In the genomic region with DNA sequence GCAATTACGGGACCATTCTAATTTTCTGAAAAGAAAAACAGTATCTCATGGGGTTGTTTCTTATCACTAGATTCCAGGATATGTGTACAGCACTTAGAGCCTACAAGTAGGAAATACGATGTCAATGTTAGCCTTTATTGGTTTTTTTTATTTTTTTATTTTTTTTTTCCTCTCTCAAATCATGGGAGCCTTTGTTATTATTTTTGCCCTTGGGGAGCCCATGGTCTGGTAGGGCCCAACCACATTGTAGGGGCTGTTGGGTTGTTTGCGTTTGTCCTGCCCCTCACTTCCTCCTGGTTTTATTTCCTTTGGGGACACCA, we compare ENCODE assay signal across 10 cellular contexts. TPM values are rescaled to one million over a fixed set of nuclear protein-coding genes. Genes with fewer than 3 reads are reported as not detected.
DNase-seq lines count a peak whose midpoint lies in the region; ATAC-seq and TF ChIP-seq lines count a peak whose summit lies in the region.
"Had no signal": no experiment of that assay in that cellular context is flagged by ENCODE, and none has a peak within 500 bp of the region (broad histone marks: within the 10 kb centered on the region; RNA-seq: fewer than 3 reads in every experiment).

No MANE protein-coding gene starts in this region.

- no peaks in the 10 kb centered on the region for H3K27me3 Mint-ChIP-seq in CD8-positive, alpha-beta T cell (ENCODE audit: low read depth)
- no peaks in the 10 kb centered on the region for H3K27me3 Mint-ChIP-seq in activated CD8-positive, alpha-beta T cell treated with anti-CD3 and anti-CD28 coated beads, Interleukin-2, amount 10 ng/mL, durations not matched to agents 7 days and 5 days (ENCODE audit: low read depth)
- no peaks in the 10 kb centered on the region for H3K27me3 Mint-ChIP-seq in naive thymus-derived CD4-positive, alpha-beta T cell

- no peak for TF ChIP-seq CTCF in CD8-positive, alpha-beta T cell (IDR thresholded peaks at IDR 0.05)

- H3K4me1 Mint-ChIP-seq in CD8-positive, alpha-beta T cell (ENCODE audit: low read depth), result peaks cover 77% of the 10 kb centered on the region
- peaks cover 90% of the 10 kb centered on the region for H3K4me1 Mint-ChIP-seq in activated CD8-positive, alpha-beta T cell treated with anti-CD3 and anti-CD28 coated beads, Interleukin-2, amount 10 ng/mL, durations not matched to agents 7 days and 5 days (ENCODE audit: low read depth)
- H3K4me1 Mint-ChIP-seq in naive thymus-derived CD4-positive, alpha-beta T cell, result peaks cover 51 to 96% (median 70%) of the 10 kb centered on the region in 7 donors

- CTCF ChIA-PET in CD8-positive, alpha-beta T cell (lab: Charles Lee), result no interaction called here
- CTCF ChIA-PET in HEK293T (lab: Yijun Ruan, JAX), result no interaction called here
- CTCF ChIA-PET in activated CD8-positive, alpha-beta T cell treated with anti-CD3 and anti-CD28 coated beads, Interleukin-2, amount 10 ng/mL, durations not matched to agents 7 days and 5 days (lab: Charles Lee), result no interaction called here
- CTCF ChIA-PET in naive thymus-derived CD4-positive, alpha-beta T cell (lab: Charles Lee), result no interaction called here

- no peak overlapping the region for H3K4me3 ChIP-seq in CD8-positive, alpha-beta T cell (ENCODE audit: low read depth, low read length)
- no peak overlapping the region for H3K4me3 ChIP-seq in naive thymus-derived CD4-positive, alpha-beta T cell (ENCODE audit: low read length)

- no peaks in the 10 kb centered on the region for H3K27me3 ChIP-seq in CD8-positive, alpha-beta T cell (ENCODE audit: insufficient read depth, low read length)
- no peaks in the 10 kb centered on the region for H3K27me3 ChIP-seq in naive thymus-derived CD4-positive, alpha-beta T cell (ENCODE audit: control insufficient read depth in 2 of 2, insufficient read depth in 2 of 2, low read length in 2 of 2)
- H3K27me3 ChIP-seq: right atrium auricular region had no signal

- no peak overlapping the region for H3K4me3 Mint-ChIP-seq in CD8-positive, alpha-beta T cell
- H3K4me3 Mint-ChIP-seq in activated CD8-positive, alpha-beta T cell treated with anti-CD3 and anti-CD28 coated beads, Interleukin-2, amount 10 ng/mL, durations not matched to agents 7 days and 5 days, result peak overlapping the region; percentile 95
- peak overlapping the region in 7 of 10 donors; percentile 34 to 88 (median 66) for H3K4me3 Mint-ChIP-seq in naive thymus-derived CD4-positive, alpha-beta T cell

- H3K4me1 ChIP-seq in CD8-positive, alpha-beta T cell (ENCODE audit: insufficient read depth, low read length), result peaks cover 84% of the 10 kb centered on the region
- H3K4me1 ChIP-seq in naive thymus-derived CD4-positive, alpha-beta T cell (ENCODE audit: control insufficient read depth in 2 of 2, insufficient read depth in 2 of 2, low read length in 2 of 2), result peaks cover 45 to 89% of the 10 kb centered on the region in 2 donors
- H3K4me1 ChIP-seq: right atrium auricular region had no signal

- no peak for DNase-seq in CD8-positive, alpha-beta T cell
- no peak for DNase-seq in HEK293T (ENCODE audit: extremely low spot score)
- no peak for DNase-seq in activated CD8-positive, alpha-beta T cell treated with anti-CD3 and anti-CD28 coated beads, Interleukin-2, amount 10 ng/mL, durations not matched to agents 7 days and 5 days
- DNase-seq in naive thymus-derived CD4-positive, alpha-beta T cell, result no peak
- no peak for DNase-seq in activated CD4-positive, CD25-positive, alpha-beta regulatory T cell (lab: John Stamatoyannopoulos, UW)
- DNase-seq: COR-L47, NCI-H1436 treated with DMSO at 0.1 percent for 48 hours had no signal

- intact Hi-C loops in CD8-positive, alpha-beta T cell (cut with DNase I, micrococcal nuclease), result no loop called here
- intact Hi-C loops in naive thymus-derived CD4-positive, alpha-beta T cell (cut with micrococcal nuclease), result no loop called here

- H3K27ac Mint-ChIP-seq in CD8-positive, alpha-beta T cell, result peak overlapping the region; percentile 97
- peak overlapping the region; percentile 95 for H3K27ac Mint-ChIP-seq in activated CD8-positive, alpha-beta T cell treated with anti-CD3 and anti-CD28 coated beads, Interleukin-2, amount 10 ng/mL, durations not matched to agents 7 days and 5 days
- H3K27ac Mint-ChIP-seq in naive thymus-derived CD4-positive, alpha-beta T cell, result peak overlapping the region; percentile 71 to 100 (median 92)

- no peaks in the 10 kb centered on the region for H3K36me3 ChIP-seq in CD8-positive, alpha-beta T cell (ENCODE audit: insufficient read depth, low read length)
- no peaks in the 10 kb centered on the region for H3K36me3 ChIP-seq in naive thymus-derived CD4-positive, alpha-beta T cell (ENCODE audit: control insufficient read depth in 2 of 3, insufficient read depth in 3 of 3, low read length in 3 of 3)
- H3K36me3 ChIP-seq: right atrium auricular region had no signal

- ATAC-seq in CD8-positive, alpha-beta T cell, result no peak
- no peak for ATAC-seq in activated CD8-positive, alpha-beta T cell treated with anti-CD3 and anti-CD28 coated beads, Interleukin-2, amount 10 ng/mL, durations not matched to agents 7 days and 5 days
- no peak for ATAC-seq in naive thymus-derived CD4-positive, alpha-beta T cell
- no peak for ATAC-seq in GM21825 (IDR thresholded peaks at IDR 0.05; ENCODE audit: unreplicated experiment)
- no peak for ATAC-seq in HG03442 (IDR thresholded peaks at IDR 0.05; ENCODE audit: unreplicated experiment)

- peaks cover 9% of the 10 kb centered on the region for H3K36me3 Mint-ChIP-seq in CD8-positive, alpha-beta T cell
- H3K36me3 Mint-ChIP-seq in activated CD8-positive, alpha-beta T cell treated with anti-CD3 and anti-CD28 coated beads, Interleukin-2, amount 10 ng/mL, durations not matched to agents 7 days and 5 days (ENCODE audit: low read depth), result peaks cover 26% of the 10 kb centered on the region
- H3K36me3 Mint-ChIP-seq in naive thymus-derived CD4-positive, alpha-beta T cell, result peaks cover 0 to 26% (median 12%) of the 10 kb centered on the region in 5 donors

- POLR2A ChIA-PET in CD8-positive, alpha-beta T cell (lab: Charles Lee), result interaction anchor here (1.1 to 1.3 kb wide), 3 partner anchors 8 to 131 kb away, joined by 3 to 5 read pairs (median 4); a partner anchor contains a TSS
- POLR2A ChIA-PET in HEK293T (lab: Yijun Ruan, JAX), result interaction anchor here (1.0 to 1.4 kb wide), 8 partner anchors 9 to 104 kb away, joined by 3 to 7 read pairs (median 3); a partner anchor contains a TSS
- POLR2A ChIA-PET in activated CD8-positive, alpha-beta T cell treated with anti-CD3 and anti-CD28 coated beads, Interleukin-2, amount 10 ng/mL, durations not matched to agents 7 days and 5 days (lab: Charles Lee), result interaction anchor here (1.0 to 1.5 kb wide), 4 partner anchors 26 to 37 kb away, joined by 3 to 13 read pairs (median 4); a partner anchor contains a TSS
- POLR2A ChIA-PET in naive thymus-derived CD4-positive, alpha-beta T cell (lab: Charles Lee), result interaction anchor here (1.2 kb wide), 1 partner anchor 36 kb away, joined by 3 read pairs; no protein-coding TSS in a partner anchor

- no peaks in the 10 kb centered on the region for H3K9me3 ChIP-seq in CD8-positive, alpha-beta T cell (ENCODE audit: low read length)
- no peaks in the 10 kb centered on the region for H3K9me3 ChIP-seq in naive thymus-derived CD4-positive, alpha-beta T cell (ENCODE audit: control insufficient read depth in 2 of 3, low read length in 3 of 3)
- H3K9me3 ChIP-seq: right atrium auricular region had no signal

- H3K9me3 Mint-ChIP-seq in CD8-positive, alpha-beta T cell, result no peaks in the 10 kb centered on the region
- H3K9me3 Mint-ChIP-seq in activated CD8-positive, alpha-beta T cell treated with anti-CD3 and anti-CD28 coated beads, Interleukin-2, amount 10 ng/mL, durations not matched to agents 7 days and 5 days (ENCODE audit: insufficient read depth), result no peaks in the 10 kb centered on the region
- H3K9me3 Mint-ChIP-seq in naive thymus-derived CD4-positive, alpha-beta T cell, result peaks cover 0 to 5% (median 0%) of the 10 kb centered on the region in 11 donors

- no peak overlapping the region for H3K27ac ChIP-seq in CD8-positive, alpha-beta T cell (ENCODE audit: low read depth, low read length)
- peak overlapping the region; percentile 48 for H3K27ac ChIP-seq in naive thymus-derived CD4-positive, alpha-beta T cell (ENCODE audit: low read depth, low read length)
- H3K27ac ChIP-seq: right atrium auricular region had no signal

TF ChIP-seq in HEK293T, 16 proteins besides CTCF, POLR2A, EP300 and RAD21:
- TF ChIP-seq FOXM1 (IDR thresholded peaks at IDR 0.05; ENCODE audit: borderline replicate concordance) (no peak), ZNF384 (IDR thresholded peaks at IDR 0.05) (peak; percentile 90)

RNA-seq across cellular contexts. Expression of a gene that starts 5.9 kb away (rescaled TPM):
- total RNA-seq in CD8-positive, alpha-beta T cell, result 1 to 10 TPM; 6.7 to 7.5 TPM
- under 1 TPM; 0.26 to 0.37 TPM for total RNA-seq in activated CD8-positive, alpha-beta T cell treated with anti-CD3 and anti-CD28 coated beads, Interleukin-2, amount 10 ng/mL, durations not matched to agents 7 days and 5 days
- total RNA-seq in naive thymus-derived CD4-positive, alpha-beta T cell, result 10 to 100 TPM in 2 of 5 experiments, 1 to 10 TPM in 3; 2.3 to 19.2 (median 9.6) TPM
- 1 to 10 TPM; 2.3 to 8.7 TPM for polyA plus RNA-seq in naive thymus-derived CD4-positive, alpha-beta T cell

RNA-seq across cellular contexts. Expression of a gene that starts 37.2 kb away (rescaled TPM):
- 10 to 100 TPM; 59.0 to 62.1 TPM for total RNA-seq in CD8-positive, alpha-beta T cell
- total RNA-seq in activated CD8-positive, alpha-beta T cell treated with anti-CD3 and anti-CD28 coated beads, Interleukin-2, amount 10 ng/mL, durations not matched to agents 7 days and 5 days, result 10 to 100 TPM; 67.4 to 69.6 TPM
- total RNA-seq in naive thymus-derived CD4-positive, alpha-beta T cell, result 10 to 100 TPM; 34.4 to 73.5 (median 50.6) TPM
- polyA plus RNA-seq in naive thymus-derived CD4-positive, alpha-beta T cell, result 100 to 1,000 TPM; 180 to 256 TPM

RNA-seq across cellular contexts. Expression of a gene that starts 49.0 kb away (rescaled TPM):
- 1 to 10 TPM; 6.4 to 7.3 TPM for total RNA-seq in CD8-positive, alpha-beta T cell
- total RNA-seq in activated CD8-positive, alpha-beta T cell treated with anti-CD3 and anti-CD28 coated beads, Interleukin-2, amount 10 ng/mL, durations not matched to agents 7 days and 5 days, result 1 to 10 TPM; 7.6 to 8.2 TPM
- total RNA-seq in naive thymus-derived CD4-positive, alpha-beta T cell, result 10 to 100 TPM in 2 of 5 experiments, 1 to 10 TPM in 3; 7.3 to 14.3 (median 9.2) TPM
- polyA plus RNA-seq in naive thymus-derived CD4-positive, alpha-beta T cell, result 1 to 10 TPM; 1.3 to 2.0 TPM
